30 cellular contexts compared by ENCODE assay signal in genomic region chr7:102313997-102314780, GRCh38. TPM values are rescaled to one million over a fixed set of nuclear protein-coding genes. Genes with fewer than 3 reads are reported as not detected.
"Had no signal": no experiment of that assay in that cellular context is flagged by ENCODE, and none has a peak within 500 bp of the region (broad histone marks: within the 10 kb centered on the region; RNA-seq: fewer than 3 reads in every experiment).

No MANE protein-coding gene starts in this region.

- H3K4me1 ChIP-seq: pancreas, tibial artery had no signal

- H3K27ac Mint-ChIP-seq: activated CD4-positive, alpha-beta memory T cell treated with anti-CD3 and anti-CD28 coated beads, Interleukin-2, amount 10 ng/mL, durations not matched to agents 7 days and 5 days; activated T-cell treated with anti-CD3 and anti-CD28 coated beads, Interleukin-2, amount 50 U/mL, for 72 hours; brain; dendritic cell treated with granulocyte-macrophage colony-stimulating factor and Interleukin-4, amounts not matched to agents 40 ng/mL and 50 ng/mL, for 4 days; naive thymus-derived CD4-positive, alpha-beta T cell; stimulated activated effector memory CD8-positive, alpha-beta T cell treated with anti-CD3 and anti-CD28 coated beads, Interleukin-12 subunit alpha, Interleukin-12 subunit beta, amount 100 ng/mL, for 72 hours; stimulated activated naive CD8-positive, alpha-beta T cell treated with anti-CD3 and anti-CD28 coated beads, Interleukin-15, amount 100 ng/mL, for 72 hours; T-helper 17 cell had no signal

- H3K4me3 Mint-ChIP-seq: activated CD4-positive, alpha-beta memory T cell treated with anti-CD3 and anti-CD28 coated beads, Interleukin-2, amount 10 ng/mL, durations not matched to agents 7 days and 5 days; activated T-cell treated with anti-CD3 and anti-CD28 coated beads, Interleukin-2, amount 50 U/mL, for 72 hours; brain; dendritic cell treated with granulocyte-macrophage colony-stimulating factor and Interleukin-4, amounts not matched to agents 40 ng/mL and 50 ng/mL, for 4 days; naive thymus-derived CD4-positive, alpha-beta T cell; stimulated activated effector memory CD8-positive, alpha-beta T cell treated with anti-CD3 and anti-CD28 coated beads, Interleukin-12 subunit alpha, Interleukin-12 subunit beta, amount 100 ng/mL, for 72 hours; stimulated activated naive CD8-positive, alpha-beta T cell treated with anti-CD3 and anti-CD28 coated beads, Interleukin-15, amount 100 ng/mL, for 72 hours; T-helper 17 cell had no signal

- H3K9me3 ChIP-seq: heart left ventricle, neutrophil, pancreas, tibial artery had no signal

- H3K27me3 Mint-ChIP-seq: activated CD4-positive, alpha-beta memory T cell treated with anti-CD3 and anti-CD28 coated beads, Interleukin-2, amount 10 ng/mL, durations not matched to agents 7 days and 5 days; dendritic cell treated with granulocyte-macrophage colony-stimulating factor and Interleukin-4, amounts not matched to agents 40 ng/mL and 50 ng/mL, for 4 days; naive thymus-derived CD4-positive, alpha-beta T cell; stimulated activated naive CD8-positive, alpha-beta T cell treated with anti-CD3 and anti-CD28 coated beads, Interleukin-15, amount 100 ng/mL, for 72 hours; T-helper 17 cell had no signal

- FAIRE-seq: endometrium, keratinocyte, pancreas, urothelium cell line had no signal

- DNase-seq: activated CD4-positive, alpha-beta memory T cell treated with anti-CD3 and anti-CD28 coated beads, Interleukin-2, amount 10 ng/mL, durations not matched to agents 7 days and 5 days; activated CD4-positive, alpha-beta T cell treated with anti-CD3 and anti-CD28 coated beads for 48 hours; activated effector memory CD4-positive, alpha-beta T cell treated with anti-CD3 and anti-CD28 coated beads, Interleukin-2, amount 50 U/mL, for 16 hours; activated naive CD4-positive, alpha-beta T cell treated with anti-CD3 and anti-CD28 coated beads, Interleukin-2, amount 50 U/mL, for 16 hours; activated T-cell treated with anti-CD3 and anti-CD28 coated beads, Interleukin-2, amount 50 U/mL, for 72 hours; anterior cingulate cortex; effector CD4-positive, alpha-beta T cell; heart left ventricle; left colon; naive thymus-derived CD4-positive, alpha-beta T cell; right cardiac atrium; stimulated activated CD4-positive, alpha-beta T cell treated with anti-CD3 and anti-CD28 coated beads, Interleukin-2, amount 100 ng/mL, for 24 hours; stimulated activated naive CD8-positive, alpha-beta T cell treated with anti-CD3 and anti-CD28 coated beads, Interleukin-15, amount 100 ng/mL, for 72 hours; T-helper 17 cell; tibial artery had no signal

- H3K27me3 ChIP-seq: heart left ventricle, neutrophil, pancreas, tibial artery had no signal

- H3K36me3 ChIP-seq: pancreas had no signal

- H3K27ac ChIP-seq: heart left ventricle, neutrophil, pancreas, tibial artery had no signal

- H3K9me3 Mint-ChIP-seq: activated CD4-positive, alpha-beta memory T cell treated with anti-CD3 and anti-CD28 coated beads, Interleukin-2, amount 10 ng/mL, durations not matched to agents 7 days and 5 days; activated T-cell treated with anti-CD3 and anti-CD28 coated beads, Interleukin-2, amount 50 U/mL, for 72 hours; brain; dendritic cell treated with granulocyte-macrophage colony-stimulating factor and Interleukin-4, amounts not matched to agents 40 ng/mL and 50 ng/mL, for 4 days; stimulated activated effector memory CD8-positive, alpha-beta T cell treated with anti-CD3 and anti-CD28 coated beads, Interleukin-12 subunit alpha, Interleukin-12 subunit beta, amount 100 ng/mL, for 72 hours; stimulated activated naive CD8-positive, alpha-beta T cell treated with anti-CD3 and anti-CD28 coated beads, Interleukin-15, amount 100 ng/mL, for 72 hours had no signal

- H3K4me1 Mint-ChIP-seq: activated CD4-positive, alpha-beta memory T cell treated with anti-CD3 and anti-CD28 coated beads, Interleukin-2, amount 10 ng/mL, durations not matched to agents 7 days and 5 days; brain; stimulated activated effector memory CD8-positive, alpha-beta T cell treated with anti-CD3 and anti-CD28 coated beads, Interleukin-12 subunit alpha, Interleukin-12 subunit beta, amount 100 ng/mL, for 72 hours; stimulated activated naive CD8-positive, alpha-beta T cell treated with anti-CD3 and anti-CD28 coated beads, Interleukin-15, amount 100 ng/mL, for 72 hours; T-helper 17 cell had no signal

- H3K4me3 ChIP-seq: heart left ventricle, lung, pancreas, tibial artery had no signal

- ATAC-seq: activated T-cell treated with anti-CD3 and anti-CD28 coated beads, Interleukin-2, amount 50 U/mL, for 72 hours; heart left ventricle; left colon; naive thymus-derived CD4-positive, alpha-beta T cell; pancreas; right cardiac atrium; stimulated activated effector memory CD8-positive, alpha-beta T cell treated with anti-CD3 and anti-CD28 coated beads, Interleukin-12 subunit alpha, Interleukin-12 subunit beta, amount 100 ng/mL, for 72 hours; stimulated activated naive CD8-positive, alpha-beta T cell treated with anti-CD3 and anti-CD28 coated beads, Interleukin-15, amount 100 ng/mL, for 72 hours; T-helper 17 cell had no signal

RNA-seq across cellular contexts. Expression of gene SPDYE6, which starts 42.1 kb away (rescaled TPM):
- total RNA-seq: activated T-cell treated with anti-CD3 and anti-CD28 coated beads, Interleukin-2, amount 50 U/mL, for 72 hours; cardiac septum; epithelial cell of proximal tubule; fibroblast of villous mesenchyme; heart left ventricle; left colon; lung; mesenteric fat pad; pancreas; pulmonary artery endothelial cell; right cardiac atrium; skeletal muscle tissue; T-helper 17 cell had no signal
- polyA plus RNA-seq: keratinocyte, pancreas had no signal
